In the genomic region with DNA sequence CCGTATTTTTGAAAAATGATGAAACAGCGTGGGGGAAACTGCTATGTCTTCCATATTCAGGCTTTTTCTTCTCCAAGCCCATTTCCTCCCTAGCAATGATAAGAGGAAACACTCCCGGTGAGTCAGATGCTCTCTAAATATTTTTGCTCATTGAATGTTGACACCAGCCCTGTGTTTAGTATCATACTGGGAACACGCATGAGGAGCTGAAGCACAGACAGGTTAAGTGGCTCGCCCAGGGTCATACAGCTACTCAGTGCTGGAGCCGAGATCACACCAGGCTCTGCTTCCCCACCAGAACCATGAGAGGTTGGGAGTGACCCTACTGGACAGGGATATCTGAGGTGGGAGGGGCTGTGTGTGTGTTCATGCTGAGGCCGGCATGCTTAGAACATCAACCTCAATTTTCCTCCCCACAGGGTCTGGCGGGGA, we compare ENCODE assay signal across 11 cellular contexts.
DNase-seq lines count a peak whose midpoint lies in the region; ATAC-seq and TF ChIP-seq lines count a peak whose summit lies in the region.
"Had no signal": no experiment of that assay in that cellular context is flagged by ENCODE, and none has a peak within 500 bp of the region (broad histone marks: within the 10 kb centered on the region; RNA-seq: fewer than 3 reads in every experiment).

No MANE protein-coding gene starts in this region.

- peaks cover 50% of the 10 kb centered on the region for H3K4me1 Mint-ChIP-seq in activated naive CD4-positive, alpha-beta T cell treated with anti-CD3 and anti-CD28 coated beads, Interleukin-2, amount 10 ng/mL, durations not matched to agents 7 days and 5 days
- peaks cover 68% of the 10 kb centered on the region for H3K4me1 Mint-ChIP-seq in stimulated activated naive CD8-positive, alpha-beta T cell treated with anti-CD3 and anti-CD28 coated beads, Interleukin-15, amount 100 ng/mL, for 72 hours

- peak; percentile 17 for ATAC-seq in stimulated activated naive CD8-positive, alpha-beta T cell treated with anti-CD3 and anti-CD28 coated beads, Interleukin-15, amount 100 ng/mL, for 72 hours
- ATAC-seq in HG02885 (IDR thresholded peaks at IDR 0.05; ENCODE audit: poor library complexity, unreplicated experiment) (no peak), GM18907 (IDR thresholded peaks at IDR 0.05; ENCODE audit: unreplicated experiment) (no peak)

- H3K9me3 Mint-ChIP-seq in activated naive CD4-positive, alpha-beta T cell treated with anti-CD3 and anti-CD28 coated beads, Interleukin-2, amount 10 ng/mL, durations not matched to agents 7 days and 5 days = peaks cover 7% of the 10 kb centered on the region
- H3K9me3 Mint-ChIP-seq in stimulated activated naive CD8-positive, alpha-beta T cell treated with anti-CD3 and anti-CD28 coated beads, Interleukin-15, amount 100 ng/mL, for 72 hours = peaks cover 4 to 7% of the 10 kb centered on the region in 2 donors

- CTCF ChIA-PET in activated naive CD4-positive, alpha-beta T cell treated with anti-CD3 and anti-CD28 coated beads, Interleukin-2, amount 10 ng/mL, durations not matched to agents 7 days and 5 days (lab: Charles Lee) = interaction anchor here (0.8 to 8.0 kb wide), 20 partner anchors 11 to 150 kb away, joined by 3 to 133 read pairs (median 4); a partner anchor contains a TSS
- CTCF ChIA-PET in RWPE1 (lab: Yijun Ruan, JAX) = interaction anchor here (0.6 to 2.0 kb wide), 17 partner anchors 8 to 63 kb away, joined by 3 to 12 read pairs (median 4); a partner anchor contains a TSS

- peak overlapping the region; percentile 87 for H3K27ac Mint-ChIP-seq in activated naive CD4-positive, alpha-beta T cell treated with anti-CD3 and anti-CD28 coated beads, Interleukin-2, amount 10 ng/mL, durations not matched to agents 7 days and 5 days
- peak overlapping the region; percentile 95 to 99 for H3K27ac Mint-ChIP-seq in stimulated activated naive CD8-positive, alpha-beta T cell treated with anti-CD3 and anti-CD28 coated beads, Interleukin-15, amount 100 ng/mL, for 72 hours

- DNase-seq in activated naive CD4-positive, alpha-beta T cell treated with anti-CD3 and anti-CD28 coated beads, Interleukin-2, amount 10 ng/mL, durations not matched to agents 7 days and 5 days = no peak
- no peak for DNase-seq in activated naive CD4-positive, alpha-beta T cell (lab: John Stamatoyannopoulos, UW)
- DNase-seq in RWPE1 (ENCODE audit: low spot score) (peak; percentile 88), fibroblast of pulmonary artery (ENCODE audit: low read depth) (peak; percentile 83), GDM1 (lab: John Stamatoyannopoulos, UW) (no peak)
- DNase-seq in stimulated activated naive CD8-positive, alpha-beta T cell treated with anti-CD3 and anti-CD28 coated beads, Interleukin-15, amount 100 ng/mL, for 72 hours = peak in 1 of 2 donors; percentile 35
- DNase-seq: occipital lobe had no signal

- H3K4me3 ChIP-seq in fibroblast of pulmonary artery (replicated peaks; ENCODE audit: low read depth, low read length) = no peak overlapping the region
- H3K4me3 ChIP-seq: colonic mucosa, tibial artery had no signal

- H3K27me3 Mint-ChIP-seq in activated naive CD4-positive, alpha-beta T cell treated with anti-CD3 and anti-CD28 coated beads, Interleukin-2, amount 10 ng/mL, durations not matched to agents 7 days and 5 days = peaks cover 29% of the 10 kb centered on the region
- no peaks in the 10 kb centered on the region for H3K27me3 Mint-ChIP-seq in stimulated activated naive CD8-positive, alpha-beta T cell treated with anti-CD3 and anti-CD28 coated beads, Interleukin-15, amount 100 ng/mL, for 72 hours

- H3K36me3 Mint-ChIP-seq in activated naive CD4-positive, alpha-beta T cell treated with anti-CD3 and anti-CD28 coated beads, Interleukin-2, amount 10 ng/mL, durations not matched to agents 7 days and 5 days = peaks cover 6% of the 10 kb centered on the region

- TF ChIP-seq CTCF in RWPE1 (conservative IDR thresholded peaks at IDR 0.05; ENCODE audit: low read depth) (no peak), fibroblast of pulmonary artery (IDR thresholded peaks at IDR 0.05; ENCODE audit: low read length, missing control alignments) (no peak)

- POLR2A ChIA-PET in RWPE1 (lab: Yijun Ruan, JAX; ENCODE audit: low non-redundant PET) = interaction anchor here (0.6 kb wide), 1 partner anchor 64 kb away, joined by 3 read pairs; no protein-coding TSS in a partner anchor

- peak overlapping the region; percentile 80 for H3K27ac ChIP-seq in RWPE1
- H3K27ac ChIP-seq: colonic mucosa, tibial artery had no signal

- H3K4me3 Mint-ChIP-seq in activated naive CD4-positive, alpha-beta T cell treated with anti-CD3 and anti-CD28 coated beads, Interleukin-2, amount 10 ng/mL, durations not matched to agents 7 days and 5 days = no peak overlapping the region
- H3K4me3 Mint-ChIP-seq in stimulated activated naive CD8-positive, alpha-beta T cell treated with anti-CD3 and anti-CD28 coated beads, Interleukin-15, amount 100 ng/mL, for 72 hours = peak overlapping the region; percentile 82 to 87

Comparison
In these comparisons a context has a peak if more than half of its experiments do, and no peak if none do; other contexts are left out.
1. DNase-seq: peak in RWPE1 (single experiment) and fibroblast of pulmonary artery (single experiment); none in activated naive CD4-positive, alpha-beta T cell treated with anti-CD3 and anti-CD28 coated beads, Interleukin-2, amount 10 ng/mL, durations not matched to agents 7 days and 5 days (single experiment), activated naive CD4-positive, alpha-beta T cell (0 of 4) and GDM1 (single experiment).